ENCODE assay signal across 8 cellular contexts in the genomic region with DNA sequence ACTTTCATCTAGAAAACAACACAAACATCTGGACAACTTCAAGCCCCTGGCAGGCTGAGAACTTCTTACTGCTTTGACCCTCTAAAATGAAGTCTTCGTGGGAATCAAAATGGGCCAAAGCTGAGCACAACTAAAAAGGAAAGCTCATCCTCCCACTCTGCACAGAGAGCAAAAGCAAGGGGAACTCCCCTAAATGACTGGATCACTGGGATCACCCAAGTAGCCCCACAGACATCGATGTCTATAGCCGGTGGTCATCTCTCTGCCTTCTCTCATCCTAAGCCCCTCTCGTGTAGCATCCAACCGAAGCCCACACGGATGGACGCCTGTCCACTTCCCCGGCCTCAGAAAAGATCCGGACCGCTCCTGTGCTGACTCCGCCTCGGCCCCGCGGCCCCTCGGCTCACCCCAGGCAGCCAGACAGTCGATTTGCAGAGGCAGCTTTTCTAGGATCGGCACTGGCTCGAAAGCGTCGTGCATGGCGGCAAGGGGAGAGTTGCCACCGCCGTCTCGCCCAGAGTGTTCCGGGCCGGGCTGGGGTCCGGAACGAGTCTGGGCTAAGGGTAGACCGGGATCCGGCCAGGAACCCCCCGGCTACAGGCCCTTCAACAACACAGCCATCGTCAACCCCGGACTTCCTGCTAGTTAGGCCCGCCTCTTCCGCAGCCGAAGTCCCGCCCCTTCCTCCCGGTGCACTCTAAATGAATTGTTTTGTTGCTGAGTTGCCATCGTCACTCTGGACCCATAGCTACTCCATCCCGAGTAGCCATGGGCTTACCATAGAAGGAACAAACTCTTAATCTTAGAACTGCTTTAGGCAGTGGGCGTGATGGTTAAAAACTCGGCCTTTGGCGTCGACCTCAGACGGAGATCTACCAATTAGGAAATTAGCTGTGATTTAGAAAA.
A peak's percentile ranks its signal among the peaks of the same experiment; 100 is the strongest.
DNase-seq lines count a peak whose midpoint lies in the region; ATAC-seq and TF ChIP-seq lines count a peak whose summit lies in the region.

A gene with protein sequence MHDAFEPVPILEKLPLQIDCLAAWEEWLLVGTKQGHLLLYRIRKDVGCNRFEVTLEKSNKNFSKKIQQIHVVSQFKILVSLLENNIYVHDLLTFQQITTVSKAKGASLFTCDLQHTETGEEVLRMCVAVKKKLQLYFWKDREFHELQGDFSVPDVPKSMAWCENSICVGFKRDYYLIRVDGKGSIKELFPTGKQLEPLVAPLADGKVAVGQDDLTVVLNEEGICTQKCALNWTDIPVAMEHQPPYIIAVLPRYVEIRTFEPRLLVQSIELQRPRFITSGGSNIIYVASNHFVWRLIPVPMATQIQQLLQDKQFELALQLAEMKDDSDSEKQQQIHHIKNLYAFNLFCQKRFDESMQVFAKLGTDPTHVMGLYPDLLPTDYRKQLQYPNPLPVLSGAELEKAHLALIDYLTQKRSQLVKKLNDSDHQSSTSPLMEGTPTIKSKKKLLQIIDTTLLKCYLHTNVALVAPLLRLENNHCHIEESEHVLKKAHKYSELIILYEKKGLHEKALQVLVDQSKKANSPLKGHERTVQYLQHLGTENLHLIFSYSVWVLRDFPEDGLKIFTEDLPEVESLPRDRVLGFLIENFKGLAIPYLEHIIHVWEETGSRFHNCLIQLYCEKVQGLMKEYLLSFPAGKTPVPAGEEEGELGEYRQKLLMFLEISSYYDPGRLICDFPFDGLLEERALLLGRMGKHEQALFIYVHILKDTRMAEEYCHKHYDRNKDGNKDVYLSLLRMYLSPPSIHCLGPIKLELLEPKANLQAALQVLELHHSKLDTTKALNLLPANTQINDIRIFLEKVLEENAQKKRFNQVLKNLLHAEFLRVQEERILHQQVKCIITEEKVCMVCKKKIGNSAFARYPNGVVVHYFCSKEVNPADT (minus strand): TSS at position 631 of the 906 bp plus-strand sequence. CDS start 151 bp downstream, at position 480.

- DNase-seq in AG09309 (ENCODE audit: low read depth) (peak; percentile 41), NCI-H446 (lab: John Stamatoyannopoulos, UW) (peak; percentile 39 to 75), cerebellar cortex (ENCODE audit: low spot score) (peak; percentile 93), islet precursor cell (peak; percentile 93)
- DNase-seq in activated CD4-positive, CD25-positive, alpha-beta regulatory T cell treated with anti-CD3 and anti-CD28 coated beads, Interleukin-2, amount 50 U/mL, for 72 hours: peak; percentile 82
- DNase-seq in stimulated activated CD4-positive, alpha-beta T cell treated with anti-CD3 and anti-CD28 coated beads, Interleukin-12 subunit alpha, Interleukin-12 subunit beta, amount 100 ng/mL, for 4 hours: peak; percentile 77

- peak within 1 kb of the TSS; percentile 86 for H3K4me3 ChIP-seq in AG09309 (ENCODE audit: control insufficient read depth, low read depth, low read length)

- ATAC-seq in GM19023 (IDR thresholded peaks at IDR 0.05; ENCODE audit: unreplicated experiment) (peak; percentile 95), HG03196 (IDR thresholded peaks at IDR 0.05; ENCODE audit: unreplicated experiment) (peak; percentile 88)

- TF ChIP-seq CTCF in AG09309 (IDR thresholded peaks at IDR 0.05; ENCODE audit: control insufficient read depth, insufficient read depth, low read depth, low read length, missing control alignments): no peak

Comparison
In these comparisons a context has a peak if more than half of its experiments do, and no peak if none do; other contexts are left out.
1. Peak in every context shown above with its lines: DNase-seq, ATAC-seq and H3K4me3 ChIP-seq.
2. DNase-seq: peak in every context shown above with its lines; median percentile 93 in cerebellar cortex; 93 in islet precursor cell; 82 in activated CD4-positive, CD25-positive, alpha-beta regulatory T cell treated with anti-CD3 and anti-CD28 coated beads, Interleukin-2, amount 50 U/mL, for 72 hours; 77 in stimulated activated CD4-positive, alpha-beta T cell treated with anti-CD3 and anti-CD28 coated beads, Interleukin-12 subunit alpha, Interleukin-12 subunit beta, amount 100 ng/mL, for 4 hours; 57 in NCI-H446; 41 in AG09309.